Comparison of ENCODE assay signal across 12 cellular contexts in genomic region chr2:4673025-4673489, GRCh38.
A peak's percentile ranks its signal among the peaks of the same experiment; 100 is the strongest.
DNase-seq lines count a peak whose midpoint lies in the region; ATAC-seq, FAIRE-seq and TF ChIP-seq lines count a peak whose summit lies in the region.
"Had no signal": no experiment of that assay in that cellular context is flagged by ENCODE, and none has a peak within 500 bp of the region (broad histone marks: within the 10 kb centered on the region; RNA-seq: fewer than 3 reads in every experiment).

No MANE protein-coding gene starts in this region.

- no peak overlapping the region for H2AFZ ChIP-seq in GM23248

- H3K36me3 Mint-ChIP-seq in activated CD8-positive, alpha-beta T cell treated with anti-CD3 and anti-CD28 coated beads for 36 hours (ENCODE audit: low read depth) = no peaks in the 10 kb centered on the region

- H3K27me3 Mint-ChIP-seq in activated CD8-positive, alpha-beta T cell treated with anti-CD3 and anti-CD28 coated beads for 36 hours = no peaks in the 10 kb centered on the region
- H3K27me3 Mint-ChIP-seq: CD4-positive, alpha-beta T cell had no signal

- peaks cover 9% of the 10 kb centered on the region for H3K9me3 Mint-ChIP-seq in activated CD8-positive, alpha-beta T cell treated with anti-CD3 and anti-CD28 coated beads for 36 hours

- H3K36me3 ChIP-seq in GM23248 (ENCODE audit: low read depth) (no peaks in the 10 kb centered on the region), right atrium auricular region (no peaks in the 10 kb centered on the region)

- no peak for TF ChIP-seq RAD21 in A549 (conservative IDR thresholded peaks at IDR 0.05 in 1 of 2, IDR thresholded peaks at IDR 0.05 in 1 of 2)

- no peak for TF ChIP-seq EP300 in A549 (IDR thresholded peaks at IDR 0.05)

- H3K9me2 ChIP-seq in GM23248 (ENCODE audit: insufficient read depth) = no peaks in the 10 kb centered on the region

- POLR2A ChIA-PET in A549 (lab: Yijun Ruan, JAX) = no interaction called here
- POLR2A ChIA-PET in activated CD8-positive, alpha-beta T cell treated with anti-CD3 and anti-CD28 coated beads for 36 hours (lab: Charles Lee) = no interaction called here

- H3K4me2 ChIP-seq in A549 = peak overlapping the region; percentile 56
- no peak overlapping the region for H3K4me2 ChIP-seq in GM23248 (ENCODE audit: unreplicated experiment)

- DNase-seq in A549 (ENCODE audit: low read depth in 1 of 2, low spot score in 1 of 2) (peak; percentile 4 to 72), GM23248 (peak; percentile 0), NCI-H2227 treated with DMSO at 0.1 percent for 48 hours (lab: John Stamatoyannopoulos, UW) (peak; percentile 95), right atrium auricular region (ENCODE audit: low spot score) (no peak), AG08395 (ENCODE audit: low spot score) (no peak), NK-92 (lab: John Stamatoyannopoulos, UW; ENCODE audit: unreplicated experiment) (no peak)
- peak; percentile 10 for DNase-seq in activated CD8-positive, alpha-beta T cell treated with anti-CD3 and anti-CD28 coated beads for 36 hours
- DNase-seq: CD4-positive, alpha-beta T cell; NCI-H774; posterior cingulate gyrus had no signal

- 45% methylated on average over 13 of the region's 13 CpGs for WGBS in A549 (ENCODE audit: missing lambda C conversion rate)
- WGBS in GM23248 (ENCODE audit: low coverage in 1 of 2, low lambda C conversion rate in 2 of 2, missing lambda C conversion rate in 2 of 2), 2 experiments = 65% methylated on average over 13 of the region's 13 CpGs

- TF ChIP-seq POLR2A in A549 (IDR thresholded peaks at IDR 0.05; ENCODE audit: low read length) = no peak

- FAIRE-seq in A549 (lab: Jason Lieb, UNC) = no peak
- FAIRE-seq: colon had no signal

- no peak overlapping the region for H3K27ac Mint-ChIP-seq in activated CD8-positive, alpha-beta T cell treated with anti-CD3 and anti-CD28 coated beads for 36 hours
- H3K27ac Mint-ChIP-seq: CD4-positive, alpha-beta T cell had no signal

- peak in 1 of 2 experiments; percentile 58; a peak in 4 of 6 replicates for ATAC-seq in A549
- no peak for ATAC-seq in activated CD8-positive, alpha-beta T cell treated with anti-CD3 and anti-CD28 coated beads for 36 hours
- ATAC-seq in GM19452 (IDR thresholded peaks at IDR 0.05; ENCODE audit: unreplicated experiment) = no peak

- H3K79me2 ChIP-seq in GM23248 (ENCODE audit: insufficient read depth) = no peaks in the 10 kb centered on the region

- H3K9me3 ChIP-seq in A549 = no peaks in the 10 kb centered on the region; the same call in 2 of the 3 replicates
- H3K9me3 ChIP-seq in GM23248 (ENCODE audit: low read depth) = no peaks in the 10 kb centered on the region
- no peaks in the 10 kb centered on the region for H3K9me3 ChIP-seq in right atrium auricular region

- H3K9ac ChIP-seq in GM23248 = no peak overlapping the region

- TF ChIP-seq CTCF in A549 (IDR thresholded peaks at IDR 0.05) = no peak
- no peak for TF ChIP-seq CTCF in activated CD8-positive, alpha-beta T cell treated with anti-CD3 and anti-CD28 coated beads for 36 hours (IDR thresholded peaks at IDR 0.05)
- no peak for TF ChIP-seq CTCF in right atrium auricular region (IDR thresholded peaks at IDR 0.05)

- no peaks in the 10 kb centered on the region for H3K4me1 Mint-ChIP-seq in activated CD8-positive, alpha-beta T cell treated with anti-CD3 and anti-CD28 coated beads for 36 hours (ENCODE audit: low read depth)

- H3K4me1 ChIP-seq in A549 = no peaks in the 10 kb centered on the region
- no peaks in the 10 kb centered on the region for H3K4me1 ChIP-seq in GM23248 (ENCODE audit: insufficient read depth)
- no peaks in the 10 kb centered on the region for H3K4me1 ChIP-seq in right atrium auricular region

- intact Hi-C loops in activated CD8-positive, alpha-beta T cell treated with anti-CD3 and anti-CD28 coated beads for 36 hours (cut with micrococcal nuclease) = no loop called here

- H3K27me3 ChIP-seq in GM23248 (replicated peaks; ENCODE audit: insufficient read depth) (no peaks in the 10 kb centered on the region), right atrium auricular region (no peaks in the 10 kb centered on the region)

- CTCF ChIA-PET in A549 (lab: Yijun Ruan, JAX) = no interaction called here
- CTCF ChIA-PET in activated CD8-positive, alpha-beta T cell treated with anti-CD3 and anti-CD28 coated beads for 36 hours (lab: Charles Lee) = no interaction called here

- H3F3A ChIP-seq in GM23248 (ENCODE audit: insufficient read depth) = no peaks in the 10 kb centered on the region

- in situ Hi-C loops in GM23248 (cut with MboI) = no loop called here

- H4K20me1 ChIP-seq in GM23248 (ENCODE audit: insufficient read depth) = no peaks in the 10 kb centered on the region

- H3K4me3 Mint-ChIP-seq in activated CD8-positive, alpha-beta T cell treated with anti-CD3 and anti-CD28 coated beads for 36 hours = peak overlapping the region; percentile 5
- H3K4me3 Mint-ChIP-seq: CD4-positive, alpha-beta T cell had no signal

- H3K27ac ChIP-seq in A549 (no peak overlapping the region), GM23248 (no peak overlapping the region), right atrium auricular region (no peak overlapping the region)

- H3K4me3 ChIP-seq in A549 = peak overlapping the region; percentile 38; the same call in 2 of the 3 replicates
- no peak overlapping the region for H3K4me3 ChIP-seq in GM23248
- no peak overlapping the region for H3K4me3 ChIP-seq in right atrium auricular region

TF ChIP-seq in A549, 52 proteins besides CTCF, POLR2A, EP300 and RAD21:
- TF ChIP-seq CBX8 (IDR thresholded peaks at IDR 0.05) = no peak
- no peak for TF ChIP-seq FOSL2 (IDR thresholded peaks at IDR 0.05)
- TF ChIP-seq FOSL2 (CRISPR knock-in tag; IDR thresholded peaks at IDR 0.05) = peak; percentile 67
- TF ChIP-seq ESRRA (IDR thresholded peaks at IDR 0.05; ENCODE audit: borderline replicate concordance, low read length) = no peak
TF ChIP-seq in A549: peak in this region for 1.

Comparison
In these comparisons a context has a peak if more than half of its experiments do, and no peak if none do; other contexts are left out.
1. DNase-seq: peak in A549 (2 of 2), GM23248 (single experiment), NCI-H2227 treated with DMSO at 0.1 percent for 48 hours (single experiment) and activated CD8-positive, alpha-beta T cell treated with anti-CD3 and anti-CD28 coated beads for 36 hours (single experiment); none in right atrium auricular region (single experiment), AG08395 (single experiment) and NK-92 (single experiment).